8 cellular contexts compared by ENCODE assay signal in the genomic region with DNA sequence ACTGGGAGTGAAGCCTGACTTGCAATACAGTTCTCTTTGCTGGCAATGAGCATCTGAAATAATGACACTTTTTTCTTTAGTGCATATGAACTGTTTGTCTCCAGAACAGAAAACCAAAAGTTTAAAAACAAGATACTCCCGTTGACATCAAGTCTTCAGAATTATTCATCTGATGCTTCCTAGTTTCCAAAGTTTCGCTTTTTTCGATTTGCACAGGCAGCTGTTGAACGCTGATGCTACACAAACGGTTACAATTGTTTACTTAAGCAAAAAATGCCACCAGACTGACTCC. TPM values are rescaled to one million over a fixed set of nuclear protein-coding genes. Genes with fewer than 3 reads are reported as not detected.
DNase-seq lines count a peak whose midpoint lies in the region; TF ChIP-seq lines count a peak whose summit lies in the region.

No MANE protein-coding gene starts in this region.

- peak overlapping the region; percentile 69 to 73 for H3K4me3 ChIP-seq in right atrium auricular region
- peak overlapping the region; percentile 72 to 83 for H3K4me3 ChIP-seq in vagina

- TF ChIP-seq CTCF in right atrium auricular region (IDR thresholded peaks at IDR 0.05) (no peak), vagina (IDR thresholded peaks at IDR 0.05) (no peak)

- H3K4me1 ChIP-seq in right atrium auricular region (peaks cover 0 to 35% of the 10 kb centered on the region in 2 donors), vagina (peaks cover 37% of the 10 kb centered on the region)

- peak overlapping the region; percentile 96 to 99 for H3K27ac ChIP-seq in right atrium auricular region
- H3K27ac ChIP-seq in caudate nucleus (ENCODE audit: low read depth, low read length): peak overlapping the region; percentile 91
- H3K27ac ChIP-seq in vagina: peak overlapping the region; percentile 98

- DNase-seq in right atrium auricular region (ENCODE audit: low spot score) (no peak), cardiac septum (ENCODE audit: low spot score) (no peak), caudate nucleus (lab: John Stamatoyannopoulos, UW) (no peak), midbrain (lab: John Stamatoyannopoulos, UW) (peak; percentile 82), vagina (ENCODE audit: extremely low spot score in 2 of 2) (no peak), AML-193 (lab: John Stamatoyannopoulos, UW) (no peak), ecto neural progenitor cell (ENCODE audit: low spot score) (no peak), NCI-H187 (lab: John Stamatoyannopoulos, UW) (no peak)

- H3K9me3 ChIP-seq in right atrium auricular region (no peaks in the 10 kb centered on the region), vagina (no peaks in the 10 kb centered on the region)

- intact Hi-C loops in cardiac septum (cut with DNase I): loop anchor here (2.0 to 5.0 kb wide), 2 partner anchors 106 to 234 kb away; a partner anchor contains a TSS
- intact Hi-C loops in vagina (cut with DNase I): loop anchor here (5.0 to 10.0 kb wide), 2 partner anchors 52 to 106 kb away; a partner anchor contains a TSS

- H3K36me3 ChIP-seq in right atrium auricular region (no peaks in the 10 kb centered on the region), vagina (peaks cover 3 to 7% of the 10 kb centered on the region in 2 donors)

- TF ChIP-seq POLR2A in vagina (IDR thresholded peaks at IDR 0.05): no peak

- H3K27me3 ChIP-seq in right atrium auricular region: no peaks in the 10 kb centered on the region
- no peaks in the 10 kb centered on the region for H3K27me3 ChIP-seq in vagina

RNA-seq across cellular contexts. Expression of a gene that starts 0.6 kb away (rescaled TPM):
- 10 to 100 TPM; 31.5 to 36.8 TPM for total RNA-seq in right atrium auricular region
- 31.5 TPM for total RNA-seq in cardiac septum
- total RNA-seq in vagina: 52.1 TPM

RNA-seq across cellular contexts. Expression of a gene that starts 29.1 kb away (rescaled TPM):
- total RNA-seq in right atrium auricular region (1 to 10 TPM; 3.6 to 9.1 TPM), cardiac septum (1.8 TPM), vagina (7.1 TPM)
